In genomic region chr10:132591166-132591971, GRCh38 we compare ENCODE assay signal across 8 cellular contexts. TPM values are rescaled to one million over a fixed set of nuclear protein-coding genes. Genes with fewer than 3 reads are reported as not detected.
DNase-seq lines count a peak whose midpoint lies in the region; ATAC-seq and TF ChIP-seq lines count a peak whose summit lies in the region.

No MANE protein-coding gene starts in this region.

- H3K9me3 ChIP-seq in heart right ventricle, result peaks cover 0 to 6% (median 0%) of the 10 kb centered on the region in 11 donors

- H3K36me3 Mint-ChIP-seq in GM23338 (ENCODE audit: low read depth), result no peaks in the 10 kb centered on the region
- H3K36me3 Mint-ChIP-seq in activated CD4-positive, alpha-beta T cell treated with anti-CD3 and anti-CD28 coated beads, Interleukin-2, amount 10 ng/mL, durations not matched to agents 7 days and 5 days (ENCODE audit: low read depth), result peaks cover 9% of the 10 kb centered on the region

- POLR2A ChIA-PET in activated CD4-positive, alpha-beta T cell treated with anti-CD3 and anti-CD28 coated beads, Interleukin-2, amount 10 ng/mL, durations not matched to agents 7 days and 5 days (lab: Charles Lee), result no interaction called here

- no peak overlapping the region for H3K9ac ChIP-seq in rectal smooth muscle tissue (ENCODE audit: low read length)

- H3K27me3 ChIP-seq in GM23338 (ENCODE audit: insufficient read depth) (no peaks in the 10 kb centered on the region), heart right ventricle (no peaks in the 10 kb centered on the region), rectal smooth muscle tissue (ENCODE audit: control insufficient read depth, insufficient read depth, low read length) (no peaks in the 10 kb centered on the region)

- no peaks in the 10 kb centered on the region for H3K9me2 ChIP-seq in GM23338 (ENCODE audit: insufficient read depth)

- ATAC-seq in GM23338 (peak; percentile 76), SK-N-SH treated with all-trans-retinoic acid at 6 μM for 48 hours (peak; percentile 55), heart right ventricle (peak in 7 of 8 donors; percentile 39 to 74 (median 63))

- H2AFZ ChIP-seq in GM23338, result no peak overlapping the region

- no peak overlapping the region for H3K4me3 ChIP-seq in GM23338
- no peak overlapping the region for H3K4me3 ChIP-seq in heart right ventricle
- H3K4me3 ChIP-seq in rectal smooth muscle tissue (ENCODE audit: low read length), result peak overlapping the region; percentile 25

- peak; percentile 39 to 80; a peak in 3 of 4 replicates for TF ChIP-seq CTCF in GM23338 (conservative IDR thresholded peaks at IDR 0.05; ENCODE audit: low read depth in 2 of 2)
- no peak for TF ChIP-seq CTCF in heart right ventricle (IDR thresholded peaks at IDR 0.05)

- DNase-seq in GM23338 (ENCODE audit: low spot score), result peak; percentile 76
- DNase-seq in heart right ventricle, result peak; percentile 61 to 65
- DNase-seq in NCI-H446 (lab: John Stamatoyannopoulos, UW), result no peak
- no peak for DNase-seq in NOMO-1 treated with dmso at 0.1 percent for 144 hours (lab: John Stamatoyannopoulos, UW; ENCODE audit: unreplicated experiment)
- DNase-seq in stimulated activated CD4-positive, alpha-beta T cell treated with anti-CD3 and anti-CD28 coated beads, Interleukin-2, amount 100 ng/mL, for 24 hours, result no peak
- DNase-seq in activated CD4-positive, alpha-beta T cell treated with anti-CD3 and anti-CD28 coated beads, Interleukin-2, amount 10 ng/mL, durations not matched to agents 7 days and 5 days, result no peak

- H3K36me3 ChIP-seq in GM23338 (ENCODE audit: insufficient read depth), result no peaks in the 10 kb centered on the region
- no peaks in the 10 kb centered on the region for H3K36me3 ChIP-seq in heart right ventricle
- H3K36me3 ChIP-seq in rectal smooth muscle tissue (ENCODE audit: control insufficient read depth, insufficient read depth, low read length), result no peaks in the 10 kb centered on the region

- no peak overlapping the region; the same call in 2 of the 3 replicates for H3K4me3 Mint-ChIP-seq in GM23338
- no peak overlapping the region for H3K4me3 Mint-ChIP-seq in activated CD4-positive, alpha-beta T cell treated with anti-CD3 and anti-CD28 coated beads, Interleukin-2, amount 10 ng/mL, durations not matched to agents 7 days and 5 days

- no peaks in the 10 kb centered on the region for H3K9me3 Mint-ChIP-seq in GM23338
- peaks cover 7% of the 10 kb centered on the region for H3K9me3 Mint-ChIP-seq in activated CD4-positive, alpha-beta T cell treated with anti-CD3 and anti-CD28 coated beads, Interleukin-2, amount 10 ng/mL, durations not matched to agents 7 days and 5 days

- H3K27ac ChIP-seq in GM23338 (ENCODE audit: low read depth) (no peak overlapping the region), heart right ventricle (peak overlapping the region; percentile 56 to 91 (median 82)), rectal smooth muscle tissue (ENCODE audit: low read depth, low read length) (peak overlapping the region; percentile 54)

- peaks cover 15% of the 10 kb centered on the region for H3K4me1 Mint-ChIP-seq in GM23338
- peaks cover 53% of the 10 kb centered on the region for H3K4me1 Mint-ChIP-seq in activated CD4-positive, alpha-beta T cell treated with anti-CD3 and anti-CD28 coated beads, Interleukin-2, amount 10 ng/mL, durations not matched to agents 7 days and 5 days

- no peaks in the 10 kb centered on the region for H3F3A ChIP-seq in GM23338 (replicated peaks; ENCODE audit: low read depth)

- no peak overlapping the region for H3K4me2 ChIP-seq in GM23338

- CTCF ChIA-PET in activated CD4-positive, alpha-beta T cell treated with anti-CD3 and anti-CD28 coated beads, Interleukin-2, amount 10 ng/mL, durations not matched to agents 7 days and 5 days (lab: Charles Lee), result no interaction called here

- WGBS in heart right ventricle, 2 donors, result 60 to 71% methylated on average over 22 of the region's 22 CpGs

- peaks cover 12% of the 10 kb centered on the region for H3K79me2 ChIP-seq in GM23338 (replicated peaks; ENCODE audit: insufficient read depth)

- peaks cover 7% of the 10 kb centered on the region for H4K20me1 ChIP-seq in GM23338 (replicated peaks; ENCODE audit: insufficient read depth)

- peaks cover 12% of the 10 kb centered on the region for H3K27me3 Mint-ChIP-seq in GM23338 (ENCODE audit: insufficient read depth, low read depth, poor library complexity)
- H3K27me3 Mint-ChIP-seq in activated CD4-positive, alpha-beta T cell treated with anti-CD3 and anti-CD28 coated beads, Interleukin-2, amount 10 ng/mL, durations not matched to agents 7 days and 5 days, result no peaks in the 10 kb centered on the region

- peak overlapping the region; percentile 53; the same call in 1 of the 2 replicates for H3K27ac Mint-ChIP-seq in GM23338
- no peak overlapping the region for H3K27ac Mint-ChIP-seq in activated CD4-positive, alpha-beta T cell treated with anti-CD3 and anti-CD28 coated beads, Interleukin-2, amount 10 ng/mL, durations not matched to agents 7 days and 5 days

- H3K4me1 ChIP-seq in GM23338 (ENCODE audit: insufficient read depth) (no peaks in the 10 kb centered on the region), heart right ventricle (peaks cover 50 to 100% (median 83%) of the 10 kb centered on the region in 9 donors), rectal smooth muscle tissue (ENCODE audit: control insufficient read depth, insufficient read depth, low read length) (peaks cover 34% of the 10 kb centered on the region)

- intact Hi-C loops in heart right ventricle (cut with DNase I), result loop anchor here in 3 of 10 donors (5.0 kb wide), 2 partner anchors 36 to 41 kb away; no protein-coding TSS in a partner anchor

TF ChIP-seq in GM23338, 12 proteins besides CTCF, POLR2A, EP300 and RAD21 (continues in another document):
- TF ChIP-seq POLR2AphosphoS5 (IDR thresholded peaks at IDR 0.05; ENCODE audit: low read depth), result no peak
- TF ChIP-seq JUNB (IDR thresholded peaks at IDR 0.05; ENCODE audit: unreplicated experiment), result no peak

TF ChIP-seq in SK-N-SH treated with all-trans-retinoic acid at 6 μM for 48 hours, 23 proteins besides CTCF, POLR2A, EP300 and RAD21:
- TF ChIP-seq ZNF565 (CRISPR knock-in tag; conservative IDR thresholded peaks at IDR 0.05; ENCODE audit: low read depth) (no peak), TSHZ2 (CRISPR knock-in tag; IDR thresholded peaks at IDR 0.05) (no peak), ZNF8 (CRISPR knock-in tag; IDR thresholded peaks at IDR 0.05) (no peak), ZC3H10 (CRISPR knock-in tag; IDR thresholded peaks at IDR 0.05) (no peak), CREB5 (CRISPR knock-in tag; IDR thresholded peaks at IDR 0.05; ENCODE audit: low read depth) (no peak), SNAI2 (CRISPR knock-in tag; IDR thresholded peaks at IDR 0.05) (no peak)

RNA-seq across cellular contexts. Expression of gene INPP5A, which starts 53.8 kb away (rescaled TPM):
- total RNA-seq in GM23338 (2014; rRNA removed; shearing (Covaris generic)), result 40.6 and 42.5 TPM in 2 replicates
- polyA plus RNA-seq in GM23338 (2016; fragmentation: Nextera tagmentation; extraction: Ambion mirVana) (5.6 and 5.9 TPM in 2 replicates), heart right ventricle (10 to 100 TPM; 30.4 to 45.1 TPM)
- 100 to 1,000 TPM in 8 of 10 donors, 10 to 100 TPM in 2; 92.6 to 122 (median 109) TPM for total RNA-seq in heart right ventricle
- total RNA-seq in activated CD4-positive, alpha-beta T cell treated with anti-CD3 and anti-CD28 coated beads, Interleukin-2, amount 10 ng/mL, durations not matched to agents 7 days and 5 days, result 1 to 10 TPM; 9.1 to 9.9 TPM

Comparison
In these comparisons a context has a peak if more than half of its experiments do, and no peak if none do; other contexts are left out.
1. DNase-seq: peak in GM23338 (single experiment) and heart right ventricle (2 of 2); none in NCI-H446 (0 of 2), NOMO-1 treated with dmso at 0.1 percent for 144 hours (single experiment), stimulated activated CD4-positive, alpha-beta T cell treated with anti-CD3 and anti-CD28 coated beads, Interleukin-2, amount 100 ng/mL, for 24 hours (0 of 2) and activated CD4-positive, alpha-beta T cell treated with anti-CD3 and anti-CD28 coated beads, Interleukin-2, amount 10 ng/mL, durations not matched to agents 7 days and 5 days (single experiment).
2. CTCF ChIP-seq: peak in GM23338 (2 of 2); none in heart right ventricle (0 of 9).
3. Peak in every context shown above with its lines, with median percentiles within 50 percentile points of each other: ATAC-seq.